Comparison of ENCODE assay signal across 22 cellular contexts in genomic region chr5:172667786-172668735, GRCh38. TPM values are rescaled to one million over a fixed set of nuclear protein-coding genes. Genes with fewer than 3 reads are reported as not detected.
DNase-seq lines count a peak whose midpoint lies in the region; ATAC-seq and TF ChIP-seq lines count a peak whose summit lies in the region.
"Had no signal": no experiment of that assay in that cellular context is flagged by ENCODE, and none has a peak within 500 bp of the region (broad histone marks: within the 10 kb centered on the region; RNA-seq: fewer than 3 reads in every experiment).

No MANE protein-coding gene starts in this region.

- peaks cover 29% of the 10 kb centered on the region for H3K4me1 ChIP-seq in lower lobe of right lung
- peaks cover 0 to 8% of the 10 kb centered on the region in 2 donors for H3K4me1 ChIP-seq in gastrocnemius medialis

- H3K27me3 ChIP-seq in lower lobe of right lung (ENCODE audit: low read depth), result no peaks in the 10 kb centered on the region
- H3K27me3 ChIP-seq in gastrocnemius medialis, result no peaks in the 10 kb centered on the region
- H3K27me3 ChIP-seq: MG63 had no signal

- no peak for ATAC-seq in lower lobe of right lung
- no peak for ATAC-seq in gastrocnemius medialis
- no peak for ATAC-seq in HG02973 (IDR thresholded peaks at IDR 0.05; ENCODE audit: unreplicated experiment)
- ATAC-seq: activated T-helper 17 cell treated with anti-CD3 and anti-CD28 coated beads, Interleukin-2, amount 50 U/mL, for 72 hours; stimulated activated effector memory CD8-positive, alpha-beta T cell treated with anti-CD3 and anti-CD28 coated beads, Interleukin-12 subunit alpha, Interleukin-12 subunit beta, amount 100 ng/mL, for 72 hours had no signal

- H3K36me3 ChIP-seq in lower lobe of right lung, result peaks cover 12% of the 10 kb centered on the region
- no peaks in the 10 kb centered on the region for H3K36me3 ChIP-seq in gastrocnemius medialis
- H3K36me3 ChIP-seq: MG63, neutrophil had no signal

- no peak for TF ChIP-seq CTCF in coronary artery (IDR thresholded peaks at IDR 0.05)
- no peak for TF ChIP-seq CTCF in lower lobe of right lung (IDR thresholded peaks at IDR 0.05)
- no peak for TF ChIP-seq CTCF in gastrocnemius medialis (IDR thresholded peaks at IDR 0.05 in 4 of 5, conservative IDR thresholded peaks at IDR 0.05 in 1 of 5)
- TF ChIP-seq CTCF in GM13976 (IDR thresholded peaks at IDR 0.05; ENCODE audit: borderline replicate concordance, control extremely low read depth, extremely low read depth, insufficient read depth, missing control alignments), result no peak

- DNase-seq in EH (ENCODE audit: low read depth), result peak; percentile 32
- no peak for DNase-seq in coronary artery (ENCODE audit: low spot score)
- no peak for DNase-seq in lower lobe of right lung
- DNase-seq in gastrocnemius medialis, result no peak
- no peak for DNase-seq in GM13976 (ENCODE audit: low spot score)
- DNase-seq in NCI-H1092 (lab: John Stamatoyannopoulos, UW), result no peak
- no peak for DNase-seq in activated CD4-positive, CD25-positive, alpha-beta regulatory T cell treated with anti-CD3 and anti-CD28 coated beads, Interleukin-2, amount 50 U/mL, for 72 hours
- DNase-seq: amygdala, Calu3, cortex of kidney, erythroblast, HCEC 1CT, MG63, NCI-H2081, NCI-H526 treated with DMSO at 0.1 percent for 48 hours, PC-9, small intestine, WERI-Rb-1 had no signal

- intact Hi-C loops in lower lobe of right lung (cut with DNase I) (no loop called here), gastrocnemius medialis (cut with DNase I; ENCODE audit: low total_unique reads) (no loop called here)

- peak overlapping the region; percentile 9 to 62 for H3K27ac ChIP-seq in coronary artery
- peak overlapping the region; percentile 28 for H3K27ac ChIP-seq in lower lobe of right lung
- H3K27ac ChIP-seq in gastrocnemius medialis, result peak overlapping the region; percentile 45 to 68 (median 64)
- H3K27ac ChIP-seq: neutrophil, PC-9, WERI-Rb-1 had no signal

- in situ Hi-C loops in gastrocnemius medialis (cut with MboI; ENCODE audit: low sequenced_read_pairs in 4 of 4), result no loop called here
- in situ Hi-C loops in GM13976 (cut with MboI; ENCODE audit: low sequenced_read_pairs, unreplicated experiment), result no loop called here

- H3K9me3 ChIP-seq in lower lobe of right lung (no peaks in the 10 kb centered on the region), gastrocnemius medialis (no peaks in the 10 kb centered on the region)
- H3K9me3 ChIP-seq: MG63, neutrophil had no signal

- no peak overlapping the region for H3K4me3 ChIP-seq in coronary artery
- H3K4me3 ChIP-seq in lower lobe of right lung, result no peak overlapping the region
- H3K4me3 ChIP-seq in gastrocnemius medialis, result no peak overlapping the region
- H3K4me3 ChIP-seq: MG63, PC-9 had no signal

- TF ChIP-seq POLR2A in gastrocnemius medialis (IDR thresholded peaks at IDR 0.05), result no peak

RNA-seq across cellular contexts. Expression of gene NEURL1B, which starts 27.0 kb away (rescaled TPM):
- 24.8 TPM for total RNA-seq in lower lobe of right lung
- 10 to 100 TPM in 3 of 4 donors, 1 to 10 TPM in 1; 8.7 to 18.8 (median 15.1) TPM for total RNA-seq in gastrocnemius medialis
